Comparison of ENCODE assay signal across 15 cellular contexts in genomic region chr1:13605159-13605558, GRCh38. TPM values are rescaled to one million over a fixed set of nuclear protein-coding genes. Genes with fewer than 3 reads are reported as not detected.
DNase-seq lines count a peak whose midpoint lies in the region; ATAC-seq, FAIRE-seq and TF ChIP-seq lines count a peak whose summit lies in the region.
"Had no signal": no experiment of that assay in that cellular context is flagged by ENCODE, and none has a peak within 500 bp of the region (broad histone marks: within the 10 kb centered on the region; RNA-seq: fewer than 3 reads in every experiment).

No MANE protein-coding gene starts in this region.

- no peaks in the 10 kb centered on the region for H3K4me1 Mint-ChIP-seq in activated T-helper 1 cell treated with anti-CD3 and anti-CD28 coated beads, Interleukin-12 subunit alpha, Interleukin-12 subunit beta, Interleukin-2, Interleukin-4 antibody, amounts not matched to agents 30 ng/mL and 10 ng/mL and 1 ng/mL, durations not matched to agents 14 hours and 24 hours and 36 hours (ENCODE audit: low read depth)

- no peaks in the 10 kb centered on the region for H3K9me3 ChIP-seq in uterus
- H3K9me3 ChIP-seq: adrenal gland, pancreas, SJCRH30 had no signal

- H3K27me3 ChIP-seq in bronchial epithelial cell (ENCODE audit: control insufficient read depth, insufficient read depth, low read length) (no peaks in the 10 kb centered on the region), uterus (no peaks in the 10 kb centered on the region)
- H3K27me3 ChIP-seq: adrenal gland, pancreas had no signal

- peak overlapping the region; percentile 22 to 40 for H3K27ac ChIP-seq in uterus
- H3K27ac ChIP-seq: adrenal gland, SJCRH30 had no signal

- no peaks in the 10 kb centered on the region for H3K4me1 ChIP-seq in uterus
- H3K4me1 ChIP-seq: adrenal gland, pancreas, SJCRH30 had no signal

- FAIRE-seq in HTR-8/SVneo (lab: Jason Lieb, UNC) = no peak
- no peak for FAIRE-seq in bronchial epithelial cell (lab: Jason Lieb, UNC)
- FAIRE-seq: kidney, pancreas had no signal

- ATAC-seq in HG03135 (IDR thresholded peaks at IDR 0.05; ENCODE audit: unreplicated experiment) = no peak
- no peak for ATAC-seq in GM21526 (IDR thresholded peaks at IDR 0.05; ENCODE audit: low FRiP score, unreplicated experiment)
- ATAC-seq: activated T-cell treated with anti-CD3 and anti-CD28 coated beads, Interleukin-2, amount 50 U/mL, for 72 hours had no signal

- no peak overlapping the region for H3K4me3 Mint-ChIP-seq in activated T-helper 1 cell treated with anti-CD3 and anti-CD28 coated beads, Interleukin-12 subunit alpha, Interleukin-12 subunit beta, Interleukin-2, Interleukin-4 antibody, amounts not matched to agents 30 ng/mL and 10 ng/mL and 1 ng/mL, durations not matched to agents 14 hours and 24 hours and 36 hours
- H3K4me3 Mint-ChIP-seq: activated T-cell treated with anti-CD3 and anti-CD28 coated beads, Interleukin-2, amount 50 U/mL, for 72 hours had no signal

- no peaks in the 10 kb centered on the region for H3K9me3 Mint-ChIP-seq in activated T-helper 1 cell treated with anti-CD3 and anti-CD28 coated beads, Interleukin-12 subunit alpha, Interleukin-12 subunit beta, Interleukin-2, Interleukin-4 antibody, amounts not matched to agents 30 ng/mL and 10 ng/mL and 1 ng/mL, durations not matched to agents 14 hours and 24 hours and 36 hours
- H3K9me3 Mint-ChIP-seq: activated T-cell treated with anti-CD3 and anti-CD28 coated beads, Interleukin-2, amount 50 U/mL, for 72 hours had no signal

- peaks cover 3% of the 10 kb centered on the region for H3K36me3 ChIP-seq in bronchial epithelial cell (ENCODE audit: control insufficient read depth, insufficient read depth, low read length)
- H3K36me3 ChIP-seq in uterus = no peaks in the 10 kb centered on the region
- H3K36me3 ChIP-seq: adrenal gland, pancreas, SJCRH30 had no signal

- H3K36me3 Mint-ChIP-seq in activated T-helper 1 cell treated with anti-CD3 and anti-CD28 coated beads, Interleukin-12 subunit alpha, Interleukin-12 subunit beta, Interleukin-2, Interleukin-4 antibody, amounts not matched to agents 30 ng/mL and 10 ng/mL and 1 ng/mL, durations not matched to agents 14 hours and 24 hours and 36 hours (ENCODE audit: low read depth) = no peaks in the 10 kb centered on the region

- no peak overlapping the region for H3K27ac Mint-ChIP-seq in activated T-helper 1 cell treated with anti-CD3 and anti-CD28 coated beads, Interleukin-12 subunit alpha, Interleukin-12 subunit beta, Interleukin-2, Interleukin-4 antibody, amounts not matched to agents 30 ng/mL and 10 ng/mL and 1 ng/mL, durations not matched to agents 14 hours and 24 hours and 36 hours
- H3K27ac Mint-ChIP-seq: activated T-cell treated with anti-CD3 and anti-CD28 coated beads, Interleukin-2, amount 50 U/mL, for 72 hours had no signal

- H3K4me3 ChIP-seq in bronchial epithelial cell (ENCODE audit: low read depth, low read length) (no peak overlapping the region), uterus (no peak overlapping the region)
- H3K4me3 ChIP-seq: adrenal gland, pancreas, SJCRH30 had no signal

- TF ChIP-seq POLR2A in uterus (IDR thresholded peaks at IDR 0.05) = no peak

- H3K27me3 Mint-ChIP-seq in activated T-helper 1 cell treated with anti-CD3 and anti-CD28 coated beads, Interleukin-12 subunit alpha, Interleukin-12 subunit beta, Interleukin-2, Interleukin-4 antibody, amounts not matched to agents 30 ng/mL and 10 ng/mL and 1 ng/mL, durations not matched to agents 14 hours and 24 hours and 36 hours (ENCODE audit: insufficient read depth) = no peaks in the 10 kb centered on the region

- intact Hi-C loops in uterus (cut with DNase I; ENCODE audit: low total_unique reads) = no loop called here
- intact Hi-C loops in activated T-helper 1 cell treated with anti-CD3 and anti-CD28 coated beads, Interleukin-12 subunit alpha, Interleukin-12 subunit beta, Interleukin-2, Interleukin-4 antibody, amounts not matched to agents 30 ng/mL and 10 ng/mL and 1 ng/mL, durations not matched to agents 14 hours and 24 hours and 36 hours (cut with micrococcal nuclease) = no loop called here

- DNase-seq in HTR-8/SVneo (ENCODE audit: insufficient read length, low spot score) (peak; percentile 10), bronchial epithelial cell (ENCODE audit: low read depth) (peak; percentile 92), islet precursor cell (peak; percentile 82), uterus (peak in 1 of 2 donors; percentile 52)
- no peak for DNase-seq in activated T-helper 1 cell treated with anti-CD3 and anti-CD28 coated beads, Interleukin-12 subunit alpha, Interleukin-12 subunit beta, Interleukin-2, Interleukin-4 antibody, amounts not matched to agents 30 ng/mL and 10 ng/mL and 1 ng/mL, durations not matched to agents 14 hours and 24 hours and 36 hours (ENCODE audit: low spot score)
- DNase-seq: activated CD4-positive, alpha-beta T cell treated with anti-CD3 and anti-CD28 coated beads, Interleukin-2, amount 50 U/mL, for 48 hours; activated T-cell treated with anti-CD3 and anti-CD28 coated beads, Interleukin-2, amount 50 U/mL, for 72 hours; adrenal gland; kidney; MV-4-11; NCI-H2171 treated with DMSO at 0.1 percent for 48 hours; pancreas; SJCRH30 had no signal

- TF ChIP-seq CTCF in bronchial epithelial cell (IDR thresholded peaks at IDR 0.05; ENCODE audit: insufficient read depth, low read length, severe bottlenecking) = no peak
- TF ChIP-seq CTCF in uterus (IDR thresholded peaks at IDR 0.05) = no peak

RNA-seq across cellular contexts. Expression of gene PDPN, which starts 21.5 kb away (rescaled TPM):
- total RNA-seq in bronchial epithelial cell (3.2 and 3.5 TPM in 2 replicates), uterus (10 to 100 TPM; 17.7 to 50.0 (median 30.7) TPM)
- total RNA-seq in activated T-helper 1 cell treated with anti-CD3 and anti-CD28 coated beads, Interleukin-12 subunit alpha, Interleukin-12 subunit beta, Interleukin-2, Interleukin-4 antibody, amounts not matched to agents 30 ng/mL and 10 ng/mL and 1 ng/mL, durations not matched to agents 14 hours and 24 hours and 36 hours = not detected in 2 replicates
- total RNA-seq: activated T-cell treated with anti-CD3 and anti-CD28 coated beads, Interleukin-2, amount 50 U/mL, for 72 hours; SJCRH30 had no signal
